ENCODE assay signal across 24 cellular contexts in the genomic region with DNA sequence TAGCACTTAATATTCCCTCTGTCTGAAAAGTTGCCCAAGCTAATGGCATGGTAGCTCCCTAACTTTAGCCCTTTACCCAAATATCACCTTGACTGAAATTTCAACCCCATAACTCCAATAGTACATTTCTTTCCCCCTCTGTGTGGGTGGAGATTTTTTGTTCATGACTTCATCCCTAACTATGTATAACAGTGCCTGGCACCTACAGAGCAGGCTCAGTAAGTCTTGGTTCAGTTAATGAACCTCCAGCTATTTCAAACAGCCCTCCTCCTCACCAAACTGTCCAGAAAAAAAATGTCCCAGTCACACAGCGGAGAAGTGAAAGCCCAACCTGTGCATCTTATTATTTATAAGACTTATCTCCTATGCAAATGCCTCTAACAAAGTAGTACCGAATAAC. TPM values are rescaled to one million over a fixed set of nuclear protein-coding genes. Genes with fewer than 3 reads are reported as not detected.
DNase-seq lines count a peak whose midpoint lies in the region; ATAC-seq and TF ChIP-seq lines count a peak whose summit lies in the region.
"Had no signal": no experiment of that assay in that cellular context is flagged by ENCODE, and none has a peak within 500 bp of the region (broad histone marks: within the 10 kb centered on the region; RNA-seq: fewer than 3 reads in every experiment).

No MANE protein-coding gene starts in this region.

- H3K27ac ChIP-seq in HEK293 (ENCODE audit: extremely low read depth, low read depth, low read length): no peak overlapping the region
- H3K27ac ChIP-seq in endodermal cell (ENCODE audit: low read depth, low read length): no peak overlapping the region
- no peak overlapping the region for H3K27ac ChIP-seq in caudate nucleus (ENCODE audit: low read depth, low read length)
- H3K27ac ChIP-seq: A549, gastrocnemius medialis, HL-60, neutrophil had no signal

- no peak overlapping the region for H3K9ac ChIP-seq in endodermal cell (ENCODE audit: extremely low read depth, low read length, poor library complexity, severe bottlenecking)

- 90 to 97% methylated on average over 1 to 2 of the region's 2 CpGs for WGBS in endodermal cell (ENCODE audit: insufficient coverage in 1 of 2, insufficient read length in 1 of 2), 2 experiments

- no peaks in the 10 kb centered on the region for H3K9me3 Mint-ChIP-seq in activated CD8-positive, alpha-beta T cell treated with anti-CD3 and anti-CD28 coated beads, Interleukin-2, amount 10 ng/mL, durations not matched to agents 7 days and 5 days (ENCODE audit: insufficient read depth)
- H3K9me3 Mint-ChIP-seq in activated CD8-positive, alpha-beta T cell treated with anti-CD3 and anti-CD28 coated beads for 36 hours: no peaks in the 10 kb centered on the region
- no peaks in the 10 kb centered on the region for H3K9me3 Mint-ChIP-seq in endodermal cell
- H3K9me3 Mint-ChIP-seq in progenitor cell of endocrine pancreas (ENCODE audit: low read depth): no peaks in the 10 kb centered on the region
- H3K9me3 Mint-ChIP-seq: brain, IgD-negative memory B cell had no signal

- POLR2A ChIA-PET in activated CD8-positive, alpha-beta T cell treated with anti-CD3 and anti-CD28 coated beads, Interleukin-2, amount 10 ng/mL, durations not matched to agents 7 days and 5 days (lab: Charles Lee): interaction anchor here (1.0 kb wide), 1 partner anchor 18 kb away, joined by 3 read pairs; the partner anchor contains the start of gene BUB1
- POLR2A ChIA-PET in activated CD8-positive, alpha-beta T cell treated with anti-CD3 and anti-CD28 coated beads for 36 hours (lab: Charles Lee): interaction anchor here (1.0 kb wide), 1 partner anchor 13 kb away, joined by 3 read pairs; no protein-coding TSS in a partner anchor
- POLR2A ChIA-PET in HEK293 (lab: Yijun Ruan, JAX): no interaction called here

- H3K36me3 Mint-ChIP-seq in activated CD8-positive, alpha-beta T cell treated with anti-CD3 and anti-CD28 coated beads, Interleukin-2, amount 10 ng/mL, durations not matched to agents 7 days and 5 days (ENCODE audit: low read depth): peaks cover 72% of the 10 kb centered on the region
- H3K36me3 Mint-ChIP-seq in activated CD8-positive, alpha-beta T cell treated with anti-CD3 and anti-CD28 coated beads for 36 hours (ENCODE audit: low read depth): peaks cover 70% of the 10 kb centered on the region
- H3K36me3 Mint-ChIP-seq in endodermal cell (ENCODE audit: low read depth) (peaks cover 59% of the 10 kb centered on the region), progenitor cell of endocrine pancreas (ENCODE audit: insufficient read depth) (peaks cover 14% of the 10 kb centered on the region)
- H3K36me3 Mint-ChIP-seq: IgD-negative memory B cell had no signal

- no peaks in the 10 kb centered on the region for H3K27me3 Mint-ChIP-seq in activated CD8-positive, alpha-beta T cell treated with anti-CD3 and anti-CD28 coated beads, Interleukin-2, amount 10 ng/mL, durations not matched to agents 7 days and 5 days (ENCODE audit: low read depth)
- H3K27me3 Mint-ChIP-seq in activated CD8-positive, alpha-beta T cell treated with anti-CD3 and anti-CD28 coated beads for 36 hours: no peaks in the 10 kb centered on the region
- no peaks in the 10 kb centered on the region for H3K27me3 Mint-ChIP-seq in endodermal cell (ENCODE audit: insufficient read depth)
- no peaks in the 10 kb centered on the region for H3K27me3 Mint-ChIP-seq in progenitor cell of endocrine pancreas
- H3K27me3 Mint-ChIP-seq: activated naive CD8-positive, alpha-beta T cell; brain; IgD-negative memory B cell had no signal

- intact Hi-C loops in activated CD8-positive, alpha-beta T cell treated with anti-CD3 and anti-CD28 coated beads for 36 hours (cut with micrococcal nuclease): no loop called here

- no peak for DNase-seq in activated CD8-positive, alpha-beta T cell treated with anti-CD3 and anti-CD28 coated beads, Interleukin-2, amount 10 ng/mL, durations not matched to agents 7 days and 5 days
- DNase-seq in activated CD8-positive, alpha-beta T cell treated with anti-CD3 and anti-CD28 coated beads for 36 hours: no peak
- DNase-seq in endodermal cell: no peak
- DNase-seq in progenitor cell of endocrine pancreas (ENCODE audit: low spot score, unreplicated experiment): no peak
- DNase-seq in T1000 (lab: John Stamatoyannopoulos, UW): no peak
- no peak for DNase-seq in GM19238 (ENCODE audit: insufficient read length, low spot score)
- DNase-seq in caudate nucleus (lab: John Stamatoyannopoulos, UW): no peak
- DNase-seq: activated CD4-positive, alpha-beta T cell treated with anti-CD3 and anti-CD28 coated beads, Interleukin-2, amount 50 U/mL, for 1 hour; activated T-cell treated with anti-CD3 and anti-CD28 coated beads, Interleukin-2, amount 50 U/mL, for 1 hour; DMS153; gastrocnemius medialis; mucosa of descending colon; NCI-H1930; NCI-H446 treated with DMSO at 0.1 percent for 48 hours; NK-92 treated with Interleukin-12 subunit alpha and Interleukin-12 subunit beta, amount 100 ng/mL, for 24 hours; retina; stimulated activated CD4-positive, alpha-beta T cell treated with anti-CD3 and anti-CD28 coated beads, Interleukin-12 subunit alpha, Interleukin-12 subunit beta, amount 100 ng/mL, for 4 hours had no signal

- CTCF ChIA-PET in activated CD8-positive, alpha-beta T cell treated with anti-CD3 and anti-CD28 coated beads, Interleukin-2, amount 10 ng/mL, durations not matched to agents 7 days and 5 days (lab: Charles Lee): no interaction called here
- CTCF ChIA-PET in activated CD8-positive, alpha-beta T cell treated with anti-CD3 and anti-CD28 coated beads for 36 hours (lab: Charles Lee): no interaction called here
- CTCF ChIA-PET in HEK293 (lab: Yijun Ruan, JAX): no interaction called here

- no peaks in the 10 kb centered on the region for H3K27me3 ChIP-seq in endodermal cell (ENCODE audit: control insufficient read depth, insufficient read depth, low read length, poor library complexity, severe bottlenecking)
- H3K27me3 ChIP-seq: gastrocnemius medialis, neutrophil had no signal

- H3K9me3 ChIP-seq in HEK293 (ENCODE audit: control insufficient read depth, insufficient read depth, low read depth, low read length): no peaks in the 10 kb centered on the region
- no peaks in the 10 kb centered on the region for H3K9me3 ChIP-seq in endodermal cell (ENCODE audit: control insufficient read depth, low read length)
- H3K9me3 ChIP-seq: A549, gastrocnemius medialis, mucosa of descending colon, neutrophil had no signal

- ATAC-seq in activated CD8-positive, alpha-beta T cell treated with anti-CD3 and anti-CD28 coated beads, Interleukin-2, amount 10 ng/mL, durations not matched to agents 7 days and 5 days: no peak
- ATAC-seq in activated CD8-positive, alpha-beta T cell treated with anti-CD3 and anti-CD28 coated beads for 36 hours: no peak
- ATAC-seq: A549, gastrocnemius medialis, mucosa of descending colon had no signal

- H3K36me3 ChIP-seq in HEK293 (ENCODE audit: control insufficient read depth in 2 of 2, insufficient read depth in 1 of 2, low read length in 2 of 2) (peaks cover 85 to 93% of the 10 kb centered on the region in 2 experiments), endodermal cell (ENCODE audit: control insufficient read depth, insufficient read depth, low read length) (peaks cover 93% of the 10 kb centered on the region)
- H3K36me3 ChIP-seq: gastrocnemius medialis had no signal

- H3K4me1 Mint-ChIP-seq in activated CD8-positive, alpha-beta T cell treated with anti-CD3 and anti-CD28 coated beads, Interleukin-2, amount 10 ng/mL, durations not matched to agents 7 days and 5 days (ENCODE audit: low read depth): peaks cover 7% of the 10 kb centered on the region
- H3K4me1 Mint-ChIP-seq in activated CD8-positive, alpha-beta T cell treated with anti-CD3 and anti-CD28 coated beads for 36 hours (ENCODE audit: low read depth): peaks cover 6% of the 10 kb centered on the region
- H3K4me1 Mint-ChIP-seq in endodermal cell (peaks cover 31% of the 10 kb centered on the region), progenitor cell of endocrine pancreas (ENCODE audit: low read depth) (peaks cover 20% of the 10 kb centered on the region)
- H3K4me1 Mint-ChIP-seq: brain had no signal

- TF ChIP-seq CTCF in activated CD8-positive, alpha-beta T cell treated with anti-CD3 and anti-CD28 coated beads for 36 hours (IDR thresholded peaks at IDR 0.05): no peak
- TF ChIP-seq CTCF in HEK293 (tag by site-specific recombination; IDR thresholded peaks at IDR 0.05) (no peak), endodermal cell (conservative IDR thresholded peaks at IDR 0.05) (no peak), progenitor cell of endocrine pancreas (IDR thresholded peaks at IDR 0.05; ENCODE audit: unreplicated experiment) (no peak)

- H3K4me3 Mint-ChIP-seq in activated CD8-positive, alpha-beta T cell treated with anti-CD3 and anti-CD28 coated beads, Interleukin-2, amount 10 ng/mL, durations not matched to agents 7 days and 5 days: no peak overlapping the region
- no peak overlapping the region for H3K4me3 Mint-ChIP-seq in activated CD8-positive, alpha-beta T cell treated with anti-CD3 and anti-CD28 coated beads for 36 hours
- H3K4me3 Mint-ChIP-seq in endodermal cell (no peak overlapping the region), progenitor cell of endocrine pancreas (ENCODE audit: low read depth) (no peak overlapping the region)
- H3K4me3 Mint-ChIP-seq: activated naive CD8-positive, alpha-beta T cell; brain; IgD-negative memory B cell had no signal

- no peak overlapping the region for H3K4me3 ChIP-seq in HEK293 (ENCODE audit: low read depth, low read length)
- H3K4me3 ChIP-seq in endodermal cell (ENCODE audit: low read length): no peak overlapping the region
- H3K4me3 ChIP-seq: A549, gastrocnemius medialis, mucosa of descending colon had no signal

- peak overlapping the region; percentile 60 for H3K27ac Mint-ChIP-seq in activated CD8-positive, alpha-beta T cell treated with anti-CD3 and anti-CD28 coated beads, Interleukin-2, amount 10 ng/mL, durations not matched to agents 7 days and 5 days
- H3K27ac Mint-ChIP-seq in activated CD8-positive, alpha-beta T cell treated with anti-CD3 and anti-CD28 coated beads for 36 hours: no peak overlapping the region
- H3K27ac Mint-ChIP-seq in endodermal cell (peak overlapping the region; percentile 44), progenitor cell of endocrine pancreas (peak overlapping the region; percentile 38)
- H3K27ac Mint-ChIP-seq: activated naive CD8-positive, alpha-beta T cell; IgD-negative memory B cell had no signal

- H3K4me1 ChIP-seq in HEK293 (ENCODE audit: control insufficient read depth, insufficient read depth, low read length) (no peaks in the 10 kb centered on the region), endodermal cell (ENCODE audit: control insufficient read depth, insufficient read depth, low read length) (no peaks in the 10 kb centered on the region)

TF ChIP-seq in HEK293, 187 proteins besides CTCF, POLR2A, EP300 and RAD21 (continues in another document):
- no peak for TF ChIP-seq KLF10 (tag by site-specific recombination; IDR thresholded peaks at IDR 0.05)

RNA-seq across cellular contexts. Expression of gene BUB1, which starts 18.6 kb away (rescaled TPM):
- 100 to 1,000 TPM; 138 to 140 TPM for total RNA-seq in activated CD8-positive, alpha-beta T cell treated with anti-CD3 and anti-CD28 coated beads, Interleukin-2, amount 10 ng/mL, durations not matched to agents 7 days and 5 days
- total RNA-seq in activated CD8-positive, alpha-beta T cell treated with anti-CD3 and anti-CD28 coated beads for 36 hours: 100 to 1,000 TPM; 102 to 111 TPM
- 100 to 1,000 TPM in 1 of 2 donors, 10 to 100 TPM in 1; 68.3 to 118 TPM for total RNA-seq in endodermal cell
- polyA plus RNA-seq in endodermal cell (2013, experiment 1 of 2): 92.4 TPM
- polyA plus RNA-seq in endodermal cell (2013, experiment 2 of 2): 92.7 TPM
- total RNA-seq in progenitor cell of endocrine pancreas: 25.4 and 26.8 TPM in 2 replicates
